ENCODE assay signal across 10 cellular contexts in genomic region chr7:15686957-15687644, GRCh38. TPM values are rescaled to one million over a fixed set of nuclear protein-coding genes. Genes with fewer than 3 reads are reported as not detected.
DNase-seq lines count a peak whose midpoint lies in the region; ATAC-seq, FAIRE-seq and TF ChIP-seq lines count a peak whose summit lies in the region.
"Had no signal": no experiment of that assay in that cellular context is flagged by ENCODE, and none has a peak within 500 bp of the region (broad histone marks: within the 10 kb centered on the region; RNA-seq: fewer than 3 reads in every experiment).

No MANE protein-coding gene starts in this region.

- WGBS in ectodermal cell, 2 experiments = 4 to 5% methylated on average over 32 of the region's 32 CpGs
- WGBS in lung, 2 donors = 5 to 6% methylated on average over 32 of the region's 32 CpGs

- TF ChIP-seq CTCF in lung (IDR thresholded peaks at IDR 0.05; ENCODE audit: control extremely low read depth, extremely low read depth) = no peak
- no peak for TF ChIP-seq CTCF in thoracic aorta (IDR thresholded peaks at IDR 0.05)

- H3K9ac ChIP-seq in HUES6 (ENCODE audit: low read length) = peak overlapping the region; percentile 26

- H3K36me3 ChIP-seq in HUES6 (ENCODE audit: control insufficient read depth, insufficient read depth, low read length) (no peaks in the 10 kb centered on the region), ectodermal cell (ENCODE audit: control insufficient read depth, insufficient read depth, low read length) (no peaks in the 10 kb centered on the region), lung (ENCODE audit: control insufficient read depth in 2 of 2, insufficient read depth in 2 of 2, low read length in 2 of 2) (no peaks in the 10 kb centered on the region), thoracic aorta (no peaks in the 10 kb centered on the region)

- peaks cover 36% of the 10 kb centered on the region for H3K4me1 ChIP-seq in HUES6 (ENCODE audit: control insufficient read depth, insufficient read depth, low read length)
- H3K4me1 ChIP-seq in ectodermal cell (ENCODE audit: control insufficient read depth, insufficient read depth, low read length) = peaks cover 22% of the 10 kb centered on the region
- H3K4me1 ChIP-seq in lung (ENCODE audit: control insufficient read depth in 2 of 2, insufficient read depth in 2 of 2, low read length in 2 of 2) = peaks cover 0 to 17% of the 10 kb centered on the region in 2 donors
- H3K4me1 ChIP-seq in thoracic aorta (ENCODE audit: control insufficient read depth in 1 of 2, low read depth in 2 of 2) = peaks cover 4 to 18% of the 10 kb centered on the region in 2 donors

- ATAC-seq in lung (ENCODE audit: insufficient read depth, low FRiP score) = no peak
- no peak for ATAC-seq in thoracic aorta (ENCODE audit: insufficient number of reproducible peaks, low FRiP score, low read depth)

- H3K9me3 ChIP-seq in HUES6 (ENCODE audit: control insufficient read depth, insufficient read depth, low read depth, low read length) (no peaks in the 10 kb centered on the region), ectodermal cell (ENCODE audit: control insufficient read depth, low read length) (no peaks in the 10 kb centered on the region), lung (ENCODE audit: control insufficient read depth in 2 of 2, insufficient read depth in 1 of 2, low read length in 1 of 2) (peaks cover 0 to 7% of the 10 kb centered on the region in 2 donors), thoracic aorta (no peaks in the 10 kb centered on the region)

- H3K27ac ChIP-seq in HUES6 (ENCODE audit: low read depth, low read length) = no peak overlapping the region
- no peak overlapping the region for H3K27ac ChIP-seq in ectodermal cell (ENCODE audit: insufficient read depth, low read depth, low read length, poor library complexity, severe bottlenecking)
- peak overlapping the region; percentile 75 to 79 for H3K27ac ChIP-seq in lung (ENCODE audit: low read depth in 1 of 2, low read length in 1 of 2)
- peak overlapping the region; percentile 29 to 63 for H3K27ac ChIP-seq in thoracic aorta

- H3K27me3 ChIP-seq in HUES6 (ENCODE audit: control insufficient read depth, insufficient read depth, low read length) (peaks cover 77% of the 10 kb centered on the region), ectodermal cell (ENCODE audit: control insufficient read depth, insufficient read depth, low read length, poor library complexity, severe bottlenecking) (peaks cover 71% of the 10 kb centered on the region), lung (ENCODE audit: control insufficient read depth, insufficient read depth) (no peaks in the 10 kb centered on the region), thoracic aorta (replicated peaks; ENCODE audit: insufficient read depth) (no peaks in the 10 kb centered on the region)

- H3K4me3 ChIP-seq in HUES6 (ENCODE audit: low read depth, low read length) (peak overlapping the region; percentile 67), ectodermal cell (ENCODE audit: insufficient read depth, low read depth, low read length) (peak overlapping the region; percentile 19), lung (peak overlapping the region; percentile 0), thoracic aorta (peak overlapping the region; percentile 83)

- no peak for FAIRE-seq in urothelium cell line (lab: Jason Lieb, UNC)

- DNase-seq in lung (ENCODE audit: low spot score) = no peak
- no peak for DNase-seq in thoracic aorta (ENCODE audit: low spot score)
- no peak for DNase-seq in stimulated activated CD4-positive, alpha-beta T cell treated with anti-CD3 and anti-CD28 coated beads, Interleukin-4, amount 100 ng/mL, for 4 hours
- no peak for DNase-seq in NCI-H2029 treated with DMSO at 0.1 percent for 48 hours (lab: John Stamatoyannopoulos, UW)
- no peak for DNase-seq in urothelium cell line (ENCODE audit: low spot score)
- DNase-seq in SIG-M5 (lab: John Stamatoyannopoulos, UW) = no peak
- DNase-seq: NCI-H510A; stimulated activated CD4-positive, alpha-beta T cell treated with anti-CD3 and anti-CD28 coated beads, Interleukin-4, amount 100 ng/mL, for 24 hours had no signal

RNA-seq across cellular contexts. Expression of gene MEOX2, which starts 0.6 kb away (rescaled TPM):
- polyA plus RNA-seq in ectodermal cell (2013, experiment 1 of 4) = not detected
- 0.12 TPM for polyA plus RNA-seq in ectodermal cell (2013, experiment 2 of 4)
- polyA plus RNA-seq in ectodermal cell (2013, experiment 3 of 4) = not detected
- 0.24 TPM for polyA plus RNA-seq in ectodermal cell (2013, experiment 4 of 4)
- total RNA-seq in lung = 100 to 1,000 TPM in 1 of 2 donors, 10 to 100 TPM in 1; 21.8 to 103 TPM
- polyA plus RNA-seq in lung = 1 to 10 TPM; 3.0 to 5.3 TPM
- 1 to 10 TPM; 9.5 to 9.9 TPM for total RNA-seq in thoracic aorta

Comparison
In these comparisons a context has a peak if more than half of its experiments do, and no peak if none do; other contexts are left out.
1. H3K27ac ChIP-seq: peak in lung (2 of 2) and thoracic aorta (2 of 2); none in HUES6 (single experiment) and ectodermal cell (single experiment).
2. H3K4me3 ChIP-seq: peak in every context shown above with its lines; median percentile 83 in thoracic aorta; 67 in HUES6; 19 in ectodermal cell; 0 in lung.